11 cellular contexts compared by ENCODE assay signal in the genomic region with DNA sequence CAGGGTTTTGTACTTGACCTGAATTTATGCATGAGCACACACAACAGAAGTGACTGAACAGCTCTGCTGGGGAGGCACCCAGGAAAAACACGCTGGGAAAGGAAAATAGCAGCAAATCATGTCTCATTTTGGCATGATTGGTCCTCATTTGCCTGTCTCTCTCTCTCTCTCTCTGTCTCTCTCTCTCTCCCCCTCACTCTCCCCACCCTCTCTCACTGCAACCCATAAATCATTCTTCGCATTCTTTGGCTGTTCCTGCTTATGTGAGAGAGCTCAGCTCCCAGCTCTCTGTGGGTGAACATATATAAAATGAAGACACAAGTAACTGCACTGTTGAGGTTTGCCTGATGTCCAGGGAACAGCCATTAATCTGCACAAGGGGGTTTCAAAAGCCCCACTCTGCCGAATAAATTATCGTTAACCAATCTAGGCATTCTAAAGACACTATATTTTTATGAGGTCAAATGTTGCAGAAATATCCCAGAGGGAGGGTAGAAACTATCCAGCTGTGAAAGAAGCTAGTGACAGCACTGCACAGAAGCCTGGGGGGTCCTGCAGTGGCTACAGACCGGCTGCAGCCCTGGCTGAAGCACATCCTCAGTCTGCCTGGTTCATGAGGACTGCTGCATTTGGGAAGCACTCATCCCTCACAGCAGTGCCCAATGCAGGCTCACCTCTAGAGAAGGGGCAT.
DNase-seq lines count a peak whose midpoint lies in the region; FAIRE-seq and TF ChIP-seq lines count a peak whose summit lies in the region.
"Had no signal": no experiment of that assay in that cellular context is flagged by ENCODE, and none has a peak within 500 bp of the region (broad histone marks: within the 10 kb centered on the region; RNA-seq: fewer than 3 reads in every experiment).

No MANE protein-coding gene starts in this region.

- peak; percentile 81 for DNase-seq in HS-5 (ENCODE audit: low read depth)
- peak; percentile 17 for DNase-seq in T1000 (lab: John Stamatoyannopoulos, UW)
- DNase-seq in effector memory CD4-positive, alpha-beta T cell, result no peak
- DNase-seq in activated T-cell treated with anti-CD3 and anti-CD28 coated beads for 4 hours, result no peak
- DNase-seq in GM20000 (ENCODE audit: low spot score), result no peak
- DNase-seq in activated T-cell treated with anti-CD3 and anti-CD28 coated beads, Interleukin-2, amount 50 U/mL, for 48 hours, result no peak
- DNase-seq: activated T-cell treated with anti-CD3 and anti-CD28 coated beads, Interleukin-2, amount 50 U/mL, for 4 hours; CD8-positive, alpha-beta T cell; NCI-H510A treated with DMSO at 0.1 percent for 48 hours had no signal

- H3K4me3 ChIP-seq in effector memory CD4-positive, alpha-beta T cell (ENCODE audit: insufficient read depth, low read depth, low read length, poor library complexity, severe bottlenecking), result no peak overlapping the region

- FAIRE-seq in islet of Langerhans (lab: Jason Lieb, UNC), result peak; percentile 21

- peak overlapping the region; percentile 10 for H3K27ac ChIP-seq in 22Rv1
- no peak overlapping the region for H3K27ac ChIP-seq in effector memory CD4-positive, alpha-beta T cell (ENCODE audit: insufficient read depth, low read length, poor library complexity, severe bottlenecking)

- H3K36me3 ChIP-seq in effector memory CD4-positive, alpha-beta T cell (ENCODE audit: control insufficient read depth, insufficient read depth, low read length), result no peaks in the 10 kb centered on the region

- TF ChIP-seq CTCF in 22Rv1 (IDR thresholded peaks at IDR 0.05) (no peak), GM20000 (IDR thresholded peaks at IDR 0.05; ENCODE audit: extremely low read depth, missing control alignments) (no peak)

- H3K27me3 ChIP-seq in effector memory CD4-positive, alpha-beta T cell (replicated peaks; ENCODE audit: control insufficient read depth, insufficient read depth, low read length, poor library complexity, severe bottlenecking), result no peaks in the 10 kb centered on the region

- H3K9me3 ChIP-seq in effector memory CD4-positive, alpha-beta T cell (ENCODE audit: control insufficient read depth, low read length), result no peaks in the 10 kb centered on the region

- H3K4me1 ChIP-seq in effector memory CD4-positive, alpha-beta T cell (ENCODE audit: control insufficient read depth, insufficient read depth, low read length, poor library complexity, severe bottlenecking), result no peaks in the 10 kb centered on the region

Comparison
In these comparisons a context has a peak if more than half of its experiments do, and no peak if none do; other contexts are left out.
1. DNase-seq: peak in HS-5 (single experiment) and T1000 (single experiment); none in effector memory CD4-positive, alpha-beta T cell (0 of 3), activated T-cell treated with anti-CD3 and anti-CD28 coated beads for 4 hours (single experiment), GM20000 (single experiment) and activated T-cell treated with anti-CD3 and anti-CD28 coated beads, Interleukin-2, amount 50 U/mL, for 48 hours (0 of 2).